Comparison of ENCODE assay signal across 8 cellular contexts in genomic region chr15:85379403-85380131, GRCh38. TPM values are rescaled to one million over a fixed set of nuclear protein-coding genes. Genes with fewer than 3 reads are reported as not detected.
DNase-seq lines count a peak whose midpoint lies in the region; ATAC-seq, FAIRE-seq and TF ChIP-seq lines count a peak whose summit lies in the region.

No MANE protein-coding gene starts in this region.

- no peak for FAIRE-seq in K562 (lab: Jason Lieb, UNC)

- H2AFZ ChIP-seq in K562 (ENCODE audit: low read depth, low read length) = peak overlapping the region; percentile 89

- peak overlapping the region; percentile 71 for H3K27ac ChIP-seq in RWPE2 (ENCODE audit: poor library complexity, severe bottlenecking)
- no peak overlapping the region for H3K27ac ChIP-seq in K562 (ENCODE audit: extremely low read depth, low read depth, low read length)
- peak overlapping the region; percentile 92 for H3K27ac ChIP-seq in lower lobe of right lung

- H3K9me3 Mint-ChIP-seq in stimulated activated effector memory CD8-positive, alpha-beta T cell treated with anti-CD3 and anti-CD28 coated beads, Interleukin-12 subunit alpha, Interleukin-12 subunit beta, amount 100 ng/mL, for 72 hours = no peaks in the 10 kb centered on the region

- H3K4me2 ChIP-seq in K562 (ENCODE audit: insufficient read depth, low read length) = peak overlapping the region; percentile 73

- H4K20me1 ChIP-seq in K562 (replicated peaks; ENCODE audit: control insufficient read depth, insufficient read depth, low read length) = no peaks in the 10 kb centered on the region

- peaks cover 23% of the 10 kb centered on the region for H3K4me1 ChIP-seq in RWPE2 (ENCODE audit: insufficient read depth, poor library complexity, severe bottlenecking)
- peaks cover 3 to 9% of the 10 kb centered on the region in 2 experiments; a peak in 3 of 5 replicates for H3K4me1 ChIP-seq in K562 (replicated peaks in 1 of 2; ENCODE audit: control insufficient read depth in 2 of 2, insufficient read depth in 2 of 2, low read length in 2 of 2)
- peaks cover 32% of the 10 kb centered on the region for H3K4me1 ChIP-seq in lower lobe of right lung

- H3K9ac ChIP-seq in K562 (ENCODE audit: insufficient read depth in 1 of 2, low read depth in 2 of 2, low read length in 2 of 2) = no peak overlapping the region

- H3K4me1 Mint-ChIP-seq in stimulated activated effector memory CD8-positive, alpha-beta T cell treated with anti-CD3 and anti-CD28 coated beads, Interleukin-12 subunit alpha, Interleukin-12 subunit beta, amount 100 ng/mL, for 72 hours = peaks cover 59% of the 10 kb centered on the region

- peak overlapping the region; percentile 88 for H3K27ac Mint-ChIP-seq in stimulated activated effector memory CD8-positive, alpha-beta T cell treated with anti-CD3 and anti-CD28 coated beads, Interleukin-12 subunit alpha, Interleukin-12 subunit beta, amount 100 ng/mL, for 72 hours

- H3K4me3 Mint-ChIP-seq in stimulated activated effector memory CD8-positive, alpha-beta T cell treated with anti-CD3 and anti-CD28 coated beads, Interleukin-12 subunit alpha, Interleukin-12 subunit beta, amount 100 ng/mL, for 72 hours = peak overlapping the region; percentile 80

- no peaks in the 10 kb centered on the region for H3K79me2 ChIP-seq in K562 (ENCODE audit: control insufficient read depth, insufficient read depth, low read length)

- H3K4me3 ChIP-seq in GM12875 (ENCODE audit: low read depth, low read length) = peak overlapping the region; percentile 34
- H3K4me3 ChIP-seq in RWPE2 (ENCODE audit: severe bottlenecking) = peak overlapping the region; percentile 99
- H3K4me3 ChIP-seq in K562 = peak overlapping the region; percentile 23; the same call in 1 of the 2 replicates
- peak overlapping the region; percentile 74 for H3K4me3 ChIP-seq in lower lobe of right lung

- peaks cover 17% of the 10 kb centered on the region for H3K36me3 Mint-ChIP-seq in stimulated activated effector memory CD8-positive, alpha-beta T cell treated with anti-CD3 and anti-CD28 coated beads, Interleukin-12 subunit alpha, Interleukin-12 subunit beta, amount 100 ng/mL, for 72 hours

- TF ChIP-seq CTCF in GM12875 (IDR thresholded peaks at IDR 0.05; ENCODE audit: borderline replicate concordance, insufficient read depth, low read depth, low read length) (no peak), RWPE2 (IDR thresholded peaks at IDR 0.05; ENCODE audit: poor library complexity, severe bottlenecking) (no peak), K562 (IDR thresholded peaks at IDR 0.05 in 2 of 3, conservative IDR thresholded peaks at IDR 0.05 in 1 of 3; ENCODE audit: insufficient read depth in 2 of 3, low read depth in 1 of 3, low read length in 3 of 3) (no peak), lower lobe of right lung (IDR thresholded peaks at IDR 0.05) (no peak)

- intact Hi-C loops in K562 (cut with micrococcal nuclease) (no loop called here), lower lobe of right lung (cut with DNase I) (no loop called here)

- CTCF ChIA-PET in K562 (lab: Yijun Ruan, JAX; ENCODE audit: low intra/inter-chr PET ratio) = no interaction called here

- H3K27me3 ChIP-seq in RWPE2 (ENCODE audit: insufficient read depth, poor library complexity, severe bottlenecking) = no peaks in the 10 kb centered on the region
- H3K27me3 ChIP-seq in K562 (ENCODE audit: control insufficient read depth in 2 of 2, insufficient read depth in 2 of 2, low read length in 2 of 2) = peaks cover 6 to 12% of the 10 kb centered on the region in 2 experiments; a peak in 2 of 5 replicates
- H3K27me3 ChIP-seq in lower lobe of right lung (ENCODE audit: low read depth) = no peaks in the 10 kb centered on the region

- no peaks in the 10 kb centered on the region for H3K9me3 ChIP-seq in RWPE2 (ENCODE audit: severe bottlenecking)
- H3K9me3 ChIP-seq in K562 (replicated peaks; ENCODE audit: control insufficient read depth, insufficient read depth, low read depth, low read length) = no peaks in the 10 kb centered on the region
- no peaks in the 10 kb centered on the region for H3K9me3 ChIP-seq in lower lobe of right lung

- TF ChIP-seq POLR2A in K562 (conservative IDR thresholded peaks at IDR 0.05) = no peak

- TF ChIP-seq EP300 in K562 (IDR thresholded peaks at IDR 0.05; ENCODE audit: low read length) = no peak

- 0 out of 3 replicates have a peak, but pooled peaks have one; percentile 13 for ATAC-seq in RWPE2 (ENCODE audit: low read depth)
- no peak for ATAC-seq in K562
- no peak for ATAC-seq in lower lobe of right lung
- ATAC-seq in stimulated activated effector memory CD8-positive, alpha-beta T cell treated with anti-CD3 and anti-CD28 coated beads, Interleukin-12 subunit alpha, Interleukin-12 subunit beta, amount 100 ng/mL, for 72 hours = peak; percentile 20

- TF ChIP-seq RAD21 in K562 (CRISPR knock-in tag; conservative IDR thresholded peaks at IDR 0.05 in 1 of 2, IDR thresholded peaks at IDR 0.05 in 1 of 2) = no peak

- POLR2A ChIA-PET in K562 (lab: Yijun Ruan, JAX) = interaction anchor here (0.7 kb wide), 2 partner anchors 9 to 44 kb away, joined by 3 read pairs; no protein-coding TSS in a partner anchor

- H3K36me3 ChIP-seq in RWPE2 (ENCODE audit: low read depth) (peaks cover 9% of the 10 kb centered on the region), K562 (ENCODE audit: control insufficient read depth, insufficient read depth, low read length) (no peaks in the 10 kb centered on the region), lower lobe of right lung (no peaks in the 10 kb centered on the region)

- no peaks in the 10 kb centered on the region for H3K9me1 ChIP-seq in K562 (ENCODE audit: control insufficient read depth, insufficient read depth, low read length)

- DNase-seq in RWPE2 (ENCODE audit: low spot score) (no peak), K562 (ENCODE audit: extremely low read depth in 1 of 4, low spot score in 3 of 4) (no peak), lower lobe of right lung (no peak), KBM-7 (no peak), ureter (ENCODE audit: low spot score) (no peak), SIG-M5 treated with dmso at 0.1 percent for 504 hours (lab: John Stamatoyannopoulos, UW; ENCODE audit: unreplicated experiment) (no peak)
- DNase-seq in stimulated activated effector memory CD8-positive, alpha-beta T cell treated with anti-CD3 and anti-CD28 coated beads, Interleukin-12 subunit alpha, Interleukin-12 subunit beta, amount 100 ng/mL, for 72 hours (ENCODE audit: low spot score in 2 of 2) = no peak

- BruUV-seq in K562 (replicated peaks; lab: Mats Ljungman, UMichigan) = no TSS peak

- 18% methylated on average over 19 of the region's 19 CpGs for WGBS in K562 (ENCODE audit: insufficient coverage, low coverage, missing lambda C conversion rate)

- in situ Hi-C loops in K562 (cut with MboI) (no loop called here), KBM-7 (cut with MboI; ENCODE audit: low pct_unique_long_range_greater_than_20kb, low sequenced_read_pairs) (no loop called here)

TF ChIP-seq in K562, 482 proteins besides CTCF, POLR2A, EP300 and RAD21 (continues in another document):
- TF ChIP-seq FOSL1 (tag; conservative IDR thresholded peaks at IDR 0.05) = no peak
- TF ChIP-seq DACH1 (IDR thresholded peaks at IDR 0.05; ENCODE audit: partially characterized antibody) = no peak
- no peak for TF ChIP-seq ZNF589 (CRISPR knock-in tag; IDR thresholded peaks at IDR 0.05; ENCODE audit: low read depth)
- TF ChIP-seq, protein P1, sequence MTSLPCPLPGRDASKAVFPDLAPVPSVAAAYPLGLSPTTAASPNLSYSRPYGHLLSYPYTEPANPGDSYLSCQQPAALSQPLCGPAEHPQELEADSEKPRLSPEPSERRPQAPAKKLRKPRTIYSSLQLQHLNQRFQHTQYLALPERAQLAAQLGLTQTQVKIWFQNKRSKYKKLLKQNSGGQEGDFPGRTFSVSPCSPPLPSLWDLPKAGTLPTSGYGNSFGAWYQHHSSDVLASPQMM (CRISPR knock-in tag; IDR thresholded peaks at IDR 0.05) = no peak
- no peak for TF ChIP-seq ZNF23 (CRISPR knock-in tag; IDR thresholded peaks at IDR 0.05)
- TF ChIP-seq PURB (CRISPR knock-in tag; IDR thresholded peaks at IDR 0.05; ENCODE audit: low read depth) = no peak
- no peak for TF ChIP-seq U2AF1 (optimal IDR thresholded peaks at IDR 0.05; ENCODE audit: low read depth, low read length)
- no peak for TF ChIP-seq ESRRA (IDR thresholded peaks at IDR 0.05; ENCODE audit: borderline replicate concordance, low read depth)
- TF ChIP-seq OTX1 (CRISPR knock-in tag; IDR thresholded peaks at IDR 0.05) = no peak
- no peak for TF ChIP-seq CBFA2T2 (conservative IDR thresholded peaks at IDR 0.05)
- no peak for TF ChIP-seq ZNF253 (CRISPR knock-in tag; conservative IDR thresholded peaks at IDR 0.05)
- TF ChIP-seq SMARCA5 (IDR thresholded peaks at IDR 0.05) = no peak
- no peak for TF ChIP-seq PHF8 (IDR thresholded peaks at IDR 0.05; ENCODE audit: borderline replicate concordance, low read length)
- no peak for TF ChIP-seq FOXJ3 (CRISPR knock-in tag; IDR thresholded peaks at IDR 0.05)
- TF ChIP-seq RBBP5 (IDR thresholded peaks at IDR 0.05; ENCODE audit: borderline replicate concordance, insufficient read depth, low read length, poor library complexity, severe bottlenecking) = no peak
- TF ChIP-seq ZNF583 (CRISPR knock-in tag; IDR thresholded peaks at IDR 0.05) = no peak
- TF ChIP-seq ZKSCAN1 (IDR thresholded peaks at IDR 0.05; ENCODE audit: low read depth, low read length) = no peak
- no peak for TF ChIP-seq NEUROD1 (IDR thresholded peaks at IDR 0.05; ENCODE audit: borderline replicate concordance, low read depth, low read length, partially characterized antibody)
- TF ChIP-seq THRAP3 (IDR thresholded peaks at IDR 0.05; ENCODE audit: borderline replicate concordance) = no peak

RNA-seq across cellular contexts. Expression of gene AKAP13, which starts 0.8 kb away (rescaled TPM):
- 1.5 and 4.9 TPM in 2 replicates for total RNA-seq in K562 (2011; cell fraction: chromatin; rRNA removed; ENCODE audit: low replicate concordance)
- 0.53 and 3.8 TPM in 2 replicates for total RNA-seq in K562 (2011; cell fraction: nucleolus; rRNA removed)
- total RNA-seq in K562 (2011; cell fraction: nucleoplasm; rRNA removed) = 2.4 and 5.6 TPM in 2 replicates
- total RNA-seq in K562 (2014; rRNA removed) (0.23 and 0.61 TPM in 2 replicates), K562 (2014; rRNA removed; fragmentation: Illumina TruSeq; extraction: Trizol) (0.58 and 0.70 TPM in 2 replicates), K562 (2015; rRNA removed; fragmentation: Illumina TruSeq; extraction: Trizol) (0.65 and 0.90 TPM in 2 replicates), K562 (2021) (1.7 and 2.6 TPM in 2 replicates), lower lobe of right lung (443 TPM), ureter (264 TPM)
- polyA plus RNA-seq in K562 (2011; rRNA removed) (0.01 and 0.42 TPM in 2 replicates), K562 (2014; fragmentation: Illumina TruSeq; extraction: Trizol) (0.28 and 0.51 TPM in 2 replicates), K562 (2014; fragmentation: Nextera tagmentation; extraction: Ambion mirVana) (under 1 TPM; 0.03 to 0.14 TPM), K562 (2014; rRNA removed) (0.15 and 0.16 TPM in 2 replicates)
- 0.01 and 0.28 TPM in 2 replicates for polyA plus RNA-seq in K562 (2011; cell fraction: cytosol; rRNA removed)
- polyA plus RNA-seq in K562 (2011; cell fraction: nucleus; rRNA removed) = 0.20 and 0.58 TPM in 2 replicates
- 0.20 and 0.72 TPM in 2 replicates for polyA plus RNA-seq in K562 (2012)
- 0.36 and 1.6 TPM in 2 replicates for polyA minus RNA-seq in K562 (2011; rRNA and poly(A)+ RNA removed)
- 1.0 and 1.4 TPM in 2 replicates for polyA minus RNA-seq in K562 (2011; cell fraction: cytosol; rRNA and poly(A)+ RNA removed)
- polyA minus RNA-seq in K562 (2011; cell fraction: nucleus; rRNA and poly(A)+ RNA removed) = 0.67 and 1.3 TPM in 2 replicates

Comparison
In these comparisons a context has a peak if more than half of its experiments do, and no peak if none do; other contexts are left out.
1. H3K4me3 ChIP-seq: peak in every context shown above with its lines; median percentile 99 in RWPE2; 74 in lower lobe of right lung; 34 in GM12875; 23 in K562.
2. ATAC-seq: peak in RWPE2 (single experiment) and stimulated activated effector memory CD8-positive, alpha-beta T cell treated with anti-CD3 and anti-CD28 coated beads, Interleukin-12 subunit alpha, Interleukin-12 subunit beta, amount 100 ng/mL, for 72 hours (single experiment); none in K562 (single experiment) and lower lobe of right lung (0 of 2).
3. RNA of gene AKAP13, which starts 0.8 kb away (total RNA-seq): 443 TPM in lower lobe of right lung (single experiment) and 264 TPM in ureter (single experiment); 0.23 to 5.6 TPM in K562; every median in the first group is over 10 times any median in the second.